Comparison of ENCODE assay signal across 19 cellular contexts in genomic region chr14:101294136-101294535, GRCh38.
"Had no signal": no experiment of that assay in that cellular context is flagged by ENCODE, and none has a peak within 500 bp of the region (broad histone marks: within the 10 kb centered on the region; RNA-seq: fewer than 3 reads in every experiment).

No MANE protein-coding gene starts in this region.

- FAIRE-seq: colon, endothelial cell of umbilical vein had no signal

- H3K27ac ChIP-seq: foreskin keratinocyte, right atrium auricular region, sigmoid colon, skin epidermis, stomach, thoracic aorta, transverse colon had no signal

- H3K27me3 Mint-ChIP-seq: dendritic cell treated with granulocyte-macrophage colony-stimulating factor and Interleukin-4, amounts not matched to agents 40 ng/mL and 50 ng/mL, for 4 days had no signal

- H3K4me1 Mint-ChIP-seq: natural killer cell had no signal

- H3K36me3 ChIP-seq: right atrium auricular region, sigmoid colon, stomach, thoracic aorta, transverse colon had no signal

- DNase-seq: erythroblast; islet precursor cell; mammary epithelial cell; natural killer cell; posterior cingulate gyrus; sigmoid colon; stimulated activated naive CD4-positive, alpha-beta T cell; stomach; substantia nigra; transverse colon had no signal

- ATAC-seq: foreskin keratinocyte, left lobe of liver, natural killer cell had no signal

- H3K27me3 ChIP-seq: foreskin keratinocyte, right atrium auricular region, sigmoid colon, transverse colon had no signal

- H3K4me3 Mint-ChIP-seq: dendritic cell treated with granulocyte-macrophage colony-stimulating factor and Interleukin-4, amounts not matched to agents 40 ng/mL and 50 ng/mL, for 4 days; natural killer cell; neural crest cell had no signal

- H3K4me3 ChIP-seq: right atrium auricular region, sigmoid colon, skin epidermis, stomach, thoracic aorta, transverse colon had no signal

- H3K4me1 ChIP-seq: foreskin keratinocyte, right atrium auricular region, stomach had no signal

- H3K27ac Mint-ChIP-seq: dendritic cell treated with granulocyte-macrophage colony-stimulating factor and Interleukin-4, amounts not matched to agents 40 ng/mL and 50 ng/mL, for 4 days; natural killer cell had no signal
